In genomic region chr9:112029921-112030444, GRCh38 we compare ENCODE assay signal across 1 cellular context.
TF ChIP-seq lines count a peak whose summit lies in the region.

No MANE protein-coding gene starts in this region.

TF ChIP-seq in GM12878, 131 proteins besides CTCF, POLR2A, EP300 and RAD21 (continued from another document and continues in another):
- no peak for TF ChIP-seq ZNF592 (IDR thresholded peaks at IDR 0.05)
- peak; percentile 67 for TF ChIP-seq CUX1 (IDR thresholded peaks at IDR 0.05; ENCODE audit: insufficient replicate concordance, low read depth, low read length)
- no peak; the same call in 1 of the 2 replicates for TF ChIP-seq ELK1 (IDR thresholded peaks at IDR 0.05; ENCODE audit: low read depth, low read length)
- 0 out of 2 replicates have a peak, but pooled peaks have one; percentile 43 for TF ChIP-seq ATF7 (IDR thresholded peaks at IDR 0.05; ENCODE audit: low read depth)
- TF ChIP-seq NR2C1 (IDR thresholded peaks at IDR 0.05): no peak
- no peak for TF ChIP-seq NR2F1 (conservative IDR thresholded peaks at IDR 0.05)
- no peak for TF ChIP-seq MYC (IDR thresholded peaks at IDR 0.05; ENCODE audit: insufficient read depth, insufficient read length, insufficient replicate concordance, low read length, severe bottlenecking)
- no peak for TF ChIP-seq GATAD2B (conservative IDR thresholded peaks at IDR 0.05; ENCODE audit: low read depth)
- no peak for TF ChIP-seq KDM1A (IDR thresholded peaks at IDR 0.05; ENCODE audit: borderline replicate concordance)
- no peak for TF ChIP-seq RAD51 (IDR thresholded peaks at IDR 0.05)
- no peak for TF ChIP-seq ZNF217 (IDR thresholded peaks at IDR 0.05)
- no peak for TF ChIP-seq SREBF1 (IDR thresholded peaks at IDR 0.05; ENCODE audit: low read length)
- no peak for TF ChIP-seq RBBP5 (conservative IDR thresholded peaks at IDR 0.05)
- TF ChIP-seq CBX3 (IDR thresholded peaks at IDR 0.05; ENCODE audit: borderline replicate concordance, low read depth): no peak
- 0 out of 2 replicates have a peak, but pooled peaks have one; percentile 15 for TF ChIP-seq YBX1 (IDR thresholded peaks at IDR 0.05)
- no peak for TF ChIP-seq POLR2AphosphoS2 (IDR thresholded peaks at IDR 0.05; ENCODE audit: low read depth, low read length)
- TF ChIP-seq LARP7 (IDR thresholded peaks at IDR 0.05): no peak
- no peak for TF ChIP-seq ZBTB11 (CRISPR knock-in tag; IDR thresholded peaks at IDR 0.05)
- TF ChIP-seq WRNIP1 (IDR thresholded peaks at IDR 0.05; ENCODE audit: borderline replicate concordance, low read depth, low read length): no peak
- TF ChIP-seq SMAD1 (IDR thresholded peaks at IDR 0.05; ENCODE audit: low read depth, partially characterized antibody): peak; percentile 60
- TF ChIP-seq ZSCAN29 (IDR thresholded peaks at IDR 0.05): no peak
- TF ChIP-seq, protein P1, sequence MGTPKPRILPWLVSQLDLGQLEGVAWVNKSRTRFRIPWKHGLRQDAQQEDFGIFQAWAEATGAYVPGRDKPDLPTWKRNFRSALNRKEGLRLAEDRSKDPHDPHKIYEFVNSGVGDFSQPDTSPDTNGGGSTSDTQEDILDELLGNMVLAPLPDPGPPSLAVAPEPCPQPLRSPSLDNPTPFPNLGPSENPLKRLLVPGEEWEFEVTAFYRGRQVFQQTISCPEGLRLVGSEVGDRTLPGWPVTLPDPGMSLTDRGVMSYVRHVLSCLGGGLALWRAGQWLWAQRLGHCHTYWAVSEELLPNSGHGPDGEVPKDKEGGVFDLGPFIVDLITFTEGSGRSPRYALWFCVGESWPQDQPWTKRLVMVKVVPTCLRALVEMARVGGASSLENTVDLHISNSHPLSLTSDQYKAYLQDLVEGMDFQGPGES (IDR thresholded peaks at IDR 0.05): no peak
- no peak for TF ChIP-seq STAT3 (IDR thresholded peaks at IDR 0.05; ENCODE audit: low read depth, low read length)
- no peak for TF ChIP-seq TCF3 (IDR thresholded peaks at IDR 0.05; ENCODE audit: borderline replicate concordance, insufficient read depth, low read depth, low read length)
- TF ChIP-seq, protein P2, sequence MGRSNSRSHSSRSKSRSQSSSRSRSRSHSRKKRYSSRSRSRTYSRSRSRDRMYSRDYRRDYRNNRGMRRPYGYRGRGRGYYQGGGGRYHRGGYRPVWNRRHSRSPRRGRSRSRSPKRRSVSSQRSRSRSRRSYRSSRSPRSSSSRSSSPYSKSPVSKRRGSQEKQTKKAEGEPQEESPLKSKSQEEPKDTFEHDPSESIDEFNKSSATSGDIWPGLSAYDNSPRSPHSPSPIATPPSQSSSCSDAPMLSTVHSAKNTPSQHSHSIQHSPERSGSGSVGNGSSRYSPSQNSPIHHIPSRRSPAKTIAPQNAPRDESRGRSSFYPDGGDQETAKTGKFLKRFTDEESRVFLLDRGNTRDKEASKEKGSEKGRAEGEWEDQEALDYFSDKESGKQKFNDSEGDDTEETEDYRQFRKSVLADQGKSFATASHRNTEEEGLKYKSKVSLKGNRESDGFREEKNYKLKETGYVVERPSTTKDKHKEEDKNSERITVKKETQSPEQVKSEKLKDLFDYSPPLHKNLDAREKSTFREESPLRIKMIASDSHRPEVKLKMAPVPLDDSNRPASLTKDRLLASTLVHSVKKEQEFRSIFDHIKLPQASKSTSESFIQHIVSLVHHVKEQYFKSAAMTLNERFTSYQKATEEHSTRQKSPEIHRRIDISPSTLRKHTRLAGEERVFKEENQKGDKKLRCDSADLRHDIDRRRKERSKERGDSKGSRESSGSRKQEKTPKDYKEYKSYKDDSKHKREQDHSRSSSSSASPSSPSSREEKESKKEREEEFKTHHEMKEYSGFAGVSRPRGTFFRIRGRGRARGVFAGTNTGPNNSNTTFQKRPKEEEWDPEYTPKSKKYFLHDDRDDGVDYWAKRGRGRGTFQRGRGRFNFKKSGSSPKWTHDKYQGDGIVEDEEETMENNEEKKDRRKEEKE (IDR thresholded peaks at IDR 0.05): no peak
- TF ChIP-seq SMAD5 (IDR thresholded peaks at IDR 0.05; ENCODE audit: low read depth): no peak
- no peak for TF ChIP-seq BACH1 (IDR thresholded peaks at IDR 0.05; ENCODE audit: borderline replicate concordance)
- TF ChIP-seq NFXL1 (IDR thresholded peaks at IDR 0.05; ENCODE audit: borderline replicate concordance): no peak
- no peak for TF ChIP-seq BRCA1 (IDR thresholded peaks at IDR 0.05; ENCODE audit: low read depth, low read length)
- TF ChIP-seq MEF2B (IDR thresholded peaks at IDR 0.05; ENCODE audit: partially characterized antibody, poor library complexity, severe bottlenecking): no peak
- no peak for TF ChIP-seq SUPT20H (IDR thresholded peaks at IDR 0.05; ENCODE audit: borderline replicate concordance, control insufficient read depth, low read depth, low read length)
- TF ChIP-seq, protein P3, sequence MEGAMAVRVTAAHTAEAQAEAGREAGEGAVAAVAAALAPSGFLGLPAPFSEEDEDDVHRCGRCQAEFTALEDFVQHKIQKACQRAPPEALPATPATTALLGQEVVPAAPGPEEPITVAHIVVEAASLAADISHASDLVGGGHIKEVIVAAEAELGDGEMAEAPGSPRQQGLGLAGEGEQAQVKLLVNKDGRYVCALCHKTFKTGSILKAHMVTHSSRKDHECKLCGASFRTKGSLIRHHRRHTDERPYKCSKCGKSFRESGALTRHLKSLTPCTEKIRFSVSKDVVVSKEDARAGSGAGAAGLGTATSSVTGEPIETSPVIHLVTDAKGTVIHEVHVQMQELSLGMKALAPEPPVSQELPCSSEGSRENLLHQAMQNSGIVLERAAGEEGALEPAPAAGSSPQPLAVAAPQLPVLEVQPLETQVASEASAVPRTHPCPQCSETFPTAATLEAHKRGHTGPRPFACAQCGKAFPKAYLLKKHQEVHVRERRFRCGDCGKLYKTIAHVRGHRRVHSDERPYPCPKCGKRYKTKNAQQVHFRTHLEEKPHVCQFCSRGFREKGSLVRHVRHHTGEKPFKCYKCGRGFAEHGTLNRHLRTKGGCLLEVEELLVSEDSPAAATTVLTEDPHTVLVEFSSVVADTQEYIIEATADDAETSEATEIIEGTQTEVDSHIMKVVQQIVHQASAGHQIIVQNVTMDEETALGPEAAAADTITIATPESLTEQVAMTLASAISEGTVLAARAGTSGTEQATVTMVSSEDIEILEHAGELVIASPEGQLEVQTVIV (IDR thresholded peaks at IDR 0.05; ENCODE audit: borderline replicate concordance, partially characterized antibody): no peak
- no peak for TF ChIP-seq MTA3 (IDR thresholded peaks at IDR 0.05; ENCODE audit: borderline replicate concordance, low read length)
- no peak for TF ChIP-seq CHD1 (IDR thresholded peaks at IDR 0.05; ENCODE audit: low read depth, low read length)
- TF ChIP-seq MYB (IDR thresholded peaks at IDR 0.05; ENCODE audit: borderline replicate concordance, low read depth, low read length): no peak
- no peak for TF ChIP-seq ZZZ3 (IDR thresholded peaks at IDR 0.05; ENCODE audit: control insufficient read depth, insufficient read length, low read depth)
- TF ChIP-seq ESRRA (IDR thresholded peaks at IDR 0.05; ENCODE audit: low read length): no peak
- no peak for TF ChIP-seq IRF4 (IDR thresholded peaks at IDR 0.05; ENCODE audit: low read depth, low read length)
- TF ChIP-seq TARDBP (IDR thresholded peaks at IDR 0.05; ENCODE audit: borderline replicate concordance): no peak
